14 cellular contexts compared by ENCODE assay signal in the genomic region with DNA sequence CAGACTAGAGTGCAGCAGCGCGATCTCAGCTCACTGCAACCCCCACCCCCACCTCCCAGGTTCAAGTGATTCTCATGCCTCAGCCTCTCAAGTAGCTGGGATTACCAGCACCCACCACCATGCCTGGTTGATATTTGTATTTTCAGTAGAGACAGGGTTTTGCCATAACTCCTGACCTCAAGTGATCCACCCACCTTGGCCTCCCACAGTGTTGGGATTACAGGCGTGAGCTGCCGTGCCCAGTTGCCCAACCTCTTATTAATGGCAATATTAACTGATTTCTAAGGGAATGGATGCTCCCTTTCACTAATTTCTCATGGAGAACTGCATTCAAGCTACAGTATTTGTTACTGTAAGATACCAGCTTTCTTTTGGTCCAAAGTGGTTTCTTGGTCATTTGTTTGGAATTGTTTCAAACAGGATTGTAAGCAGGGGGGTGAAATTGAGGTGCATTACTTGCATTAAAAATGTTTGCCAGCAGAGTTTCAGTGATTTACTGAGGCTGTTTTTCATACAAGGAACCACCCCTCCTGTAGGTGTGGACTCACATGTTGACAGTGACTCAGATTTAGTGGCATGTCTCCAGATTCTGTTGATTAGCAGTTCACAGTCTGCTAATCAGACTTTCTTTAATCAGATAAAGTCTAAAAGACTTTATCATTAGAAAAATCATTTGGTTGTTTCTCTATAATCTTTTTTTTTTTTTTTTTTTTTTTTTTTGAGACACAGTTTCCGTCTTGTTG. TPM values are rescaled to one million over a fixed set of nuclear protein-coding genes. Genes with fewer than 3 reads are reported as not detected.
DNase-seq lines count a peak whose midpoint lies in the region; FAIRE-seq and TF ChIP-seq lines count a peak whose summit lies in the region.
"Had no signal": no experiment of that assay in that cellular context is flagged by ENCODE, and none has a peak within 500 bp of the region (broad histone marks: within the 10 kb centered on the region; RNA-seq: fewer than 3 reads in every experiment).

No MANE protein-coding gene starts in this region.

- peak; percentile 15 for FAIRE-seq in endothelial cell of umbilical vein (lab: Jason Lieb, UNC)

- 84 to 94% (median 88%) methylated on average over 5 of the region's 5 CpGs for WGBS in ovary, 3 donors

- H3K36me3 Mint-ChIP-seq in neural crest cell (ENCODE audit: low read depth) = no peaks in the 10 kb centered on the region

- no peak overlapping the region for H3K4me2 ChIP-seq in endothelial cell of umbilical vein (ENCODE audit: insufficient read depth, low read length)

- no peak overlapping the region for H3K9ac ChIP-seq in endothelial cell of umbilical vein (replicated peaks; ENCODE audit: extremely low read depth, insufficient read depth, low read length)

- no peak overlapping the region for H3K4me3 ChIP-seq in MG63
- H3K4me3 ChIP-seq in endothelial cell of umbilical vein (replicated peaks in 1 of 3; ENCODE audit: insufficient read depth in 1 of 3, low read depth in 1 of 3, low read length in 3 of 3) = no peak overlapping the region
- H3K4me3 ChIP-seq in ovary = no peak overlapping the region

- CTCF ChIA-PET in endothelial cell of umbilical vein (lab: Charles Lee) = interaction anchor here (0.6 to 0.9 kb wide), 3 partner anchors 32 to 1885 kb away, joined by 3 to 4 read pairs (median 3); no protein-coding TSS in a partner anchor

- H3K27me3 Mint-ChIP-seq in neural crest cell (ENCODE audit: low read depth) = peaks cover 6% of the 10 kb centered on the region

- intact Hi-C loops in endothelial cell of umbilical vein (cut with micrococcal nuclease) = loop anchor here (5.0 kb wide), 3 partner anchors 83 to 253 kb away; no protein-coding TSS in a partner anchor
- intact Hi-C loops in ovary (cut with DNase I) = loop anchor here in 2 of 4 donors (10.0 kb wide), 2 partner anchors 95 to 195 kb away; no protein-coding TSS in a partner anchor

- H3K27ac ChIP-seq in endothelial cell of umbilical vein (ENCODE audit: insufficient read depth, low read depth, low read length) = no peak overlapping the region
- H3K27ac ChIP-seq in substantia nigra (ENCODE audit: low read depth, low read length, poor library complexity, severe bottlenecking) = no peak overlapping the region
- H3K27ac ChIP-seq in ovary = no peak overlapping the region
- H3K27ac ChIP-seq: HL-60 had no signal

- peaks cover 14% of the 10 kb centered on the region for H3K4me1 ChIP-seq in endothelial cell of umbilical vein (ENCODE audit: control insufficient read depth, extremely low read depth, insufficient read depth, low read length)
- peaks cover 7% of the 10 kb centered on the region for H3K4me1 ChIP-seq in ovary (ENCODE audit: insufficient read depth)

- H4K20me1 ChIP-seq in endothelial cell of umbilical vein (replicated peaks; ENCODE audit: control insufficient read depth, extremely low read depth, insufficient read depth, low read length) = no peaks in the 10 kb centered on the region

- TF ChIP-seq CTCF in endothelial cell of umbilical vein (IDR thresholded peaks at IDR 0.05; ENCODE audit: extremely low read depth in 1 of 2, insufficient read depth in 1 of 2, low read depth in 1 of 2, low read length in 2 of 2) (no peak), neural crest cell (conservative IDR thresholded peaks at IDR 0.05) (no peak), ovary (IDR thresholded peaks at IDR 0.05) (no peak)

- H3K9me1 ChIP-seq in endothelial cell of umbilical vein (replicated peaks; ENCODE audit: control insufficient read depth, extremely low read depth, insufficient read depth, low read length) = no peaks in the 10 kb centered on the region

- no TSS peak for BruUV-seq in endothelial cell of umbilical vein (replicated peaks; lab: Mats Ljungman, UMichigan)

- no peak overlapping the region for H2AFZ ChIP-seq in endothelial cell of umbilical vein (ENCODE audit: low read depth, low read length)

- H3K9me3 Mint-ChIP-seq in neural crest cell = no peaks in the 10 kb centered on the region
- H3K9me3 Mint-ChIP-seq: activated naive CD8-positive, alpha-beta T cell treated with anti-CD3 and anti-CD28 coated beads for 36 hours; nephron had no signal

- TF ChIP-seq EP300 in ovary (IDR thresholded peaks at IDR 0.05) = no peak

- H3K27ac Mint-ChIP-seq in neural crest cell (ENCODE audit: unreplicated experiment) = no peak overlapping the region
- H3K27ac Mint-ChIP-seq: activated naive CD8-positive, alpha-beta T cell treated with anti-CD3 and anti-CD28 coated beads for 36 hours had no signal

- POLR2A ChIA-PET in endothelial cell of umbilical vein (lab: Charles Lee) = no interaction called here

- no peak for TF ChIP-seq POLR2A in endothelial cell of umbilical vein (IDR thresholded peaks at IDR 0.05; ENCODE audit: low read depth, low read length)
- TF ChIP-seq POLR2A in ovary (IDR thresholded peaks at IDR 0.05) = no peak

- H3K4me3 Mint-ChIP-seq in neural crest cell = peak overlapping the region; percentile 47
- H3K4me3 Mint-ChIP-seq: activated naive CD8-positive, alpha-beta T cell treated with anti-CD3 and anti-CD28 coated beads for 36 hours had no signal

- no peaks in the 10 kb centered on the region for H3K36me3 ChIP-seq in MG63
- no peaks in the 10 kb centered on the region for H3K36me3 ChIP-seq in endothelial cell of umbilical vein (ENCODE audit: control insufficient read depth in 2 of 2, extremely low read depth in 1 of 2, insufficient read depth in 2 of 2, low read length in 2 of 2)
- H3K36me3 ChIP-seq in ovary = no peaks in the 10 kb centered on the region

- H3K4me1 Mint-ChIP-seq in neural crest cell = peaks cover 19% of the 10 kb centered on the region

- dilution Hi-C loops in endothelial cell of umbilical vein (cut with MboI; ENCODE audit: extremely low pct_ligation_motif_present, low sequenced_read_pairs) = no loop called here

- DNase-seq in EL = peak; percentile 43
- DNase-seq in MG63 = peak; percentile 29
- peak; percentile 44 for DNase-seq in endothelial cell of umbilical vein (ENCODE audit: low read depth, low spot score)
- no peak for DNase-seq in neural crest cell (ENCODE audit: low read depth, low spot score)
- no peak for DNase-seq in substantia nigra (lab: John Stamatoyannopoulos, UW)
- DNase-seq in putamen (ENCODE audit: low spot score) = no peak
- DNase-seq in ovary = no peak
- DNase-seq in Kasumi-1 (lab: John Stamatoyannopoulos, UW) = no peak
- DNase-seq: activated naive CD8-positive, alpha-beta T cell treated with anti-CD3 and anti-CD28 coated beads for 36 hours; effector CD8-positive, alpha-beta T cell had no signal

- H3K79me2 ChIP-seq in endothelial cell of umbilical vein (ENCODE audit: control insufficient read depth, insufficient read depth, low read length) = no peaks in the 10 kb centered on the region

- H3K9me3 ChIP-seq in MG63 (no peaks in the 10 kb centered on the region), endothelial cell of umbilical vein (replicated peaks; ENCODE audit: control insufficient read depth, insufficient read depth, low read length) (no peaks in the 10 kb centered on the region), ovary (no peaks in the 10 kb centered on the region)

- H3K27me3 ChIP-seq in MG63 (no peaks in the 10 kb centered on the region), endothelial cell of umbilical vein (ENCODE audit: control insufficient read depth in 2 of 2, insufficient read depth in 2 of 2, low read length in 2 of 2) (no peaks in the 10 kb centered on the region), ovary (no peaks in the 10 kb centered on the region)

TF ChIP-seq in endothelial cell of umbilical vein, 7 proteins besides CTCF, POLR2A, EP300 and RAD21:
- TF ChIP-seq POLR2AphosphoS5 (IDR thresholded peaks at IDR 0.05; ENCODE audit: insufficient read depth, low read depth, low read length) (no peak), FOS (IDR thresholded peaks at IDR 0.05; ENCODE audit: borderline replicate concordance, insufficient read depth, low read length) (peak; percentile 42)

RNA-seq across cellular contexts. Expression of gene TGFBR3, which starts 3.9 kb away (rescaled TPM):
- 1.3 and 1.7 TPM in 2 replicates for total RNA-seq in MG63 (2014; rRNA removed; shearing (Covaris generic); ENCODE audit: low replicate concordance)
- total RNA-seq in endothelial cell of umbilical vein (10.5 and 13.4 TPM in 2 replicates), neural crest cell (14.7 and 15.1 TPM in 2 replicates), ovary (100 to 1,000 TPM in 6 of 7 donors, 10 to 100 TPM in 1; 92.4 to 442 (median 174) TPM)
- polyA plus RNA-seq in endothelial cell of umbilical vein (7.2 and 8.0 TPM in 2 replicates), ovary (100 to 1,000 TPM; 102 to 142 TPM)
- polyA plus RNA-seq in endothelial cell of umbilical vein (2011; cell fraction: cytosol; rRNA removed) = 4.8 and 5.2 TPM in 2 replicates
- 10.3 and 12.1 TPM in 2 replicates for polyA plus RNA-seq in endothelial cell of umbilical vein (2011; cell fraction: nucleus; rRNA removed)
- 7.4 and 7.5 TPM in 2 replicates for polyA plus RNA-seq in endothelial cell of umbilical vein (2012)
- 32.5 and 37.8 TPM in 2 replicates for polyA minus RNA-seq in endothelial cell of umbilical vein
- 26.7 TPM for polyA minus RNA-seq in endothelial cell of umbilical vein (2011; cell fraction: cytosol; rRNA and poly(A)+ RNA removed)
- 33.4 and 41.6 TPM in 2 replicates for polyA minus RNA-seq in endothelial cell of umbilical vein (2011; cell fraction: nucleus; rRNA and poly(A)+ RNA removed)

RNA-seq across cellular contexts. Expression of gene BRDT, which starts 59.3 kb away (rescaled TPM):
- not detected in 2 replicates for total RNA-seq in MG63 (2014; rRNA removed; shearing (Covaris generic); ENCODE audit: low replicate concordance)
- not detected in 2 replicates for total RNA-seq in endothelial cell of umbilical vein
- polyA plus RNA-seq in endothelial cell of umbilical vein = not detected in 2 replicates
- polyA plus RNA-seq in endothelial cell of umbilical vein (2011; cell fraction: cytosol; rRNA removed) = not detected in 2 replicates
- 0.11 TPM in 1 of 2 replicates, not detected in the other for polyA plus RNA-seq in endothelial cell of umbilical vein (2011; cell fraction: nucleus; rRNA removed)
- polyA plus RNA-seq in endothelial cell of umbilical vein (2012) = not detected in 2 replicates
- not detected in 2 replicates for polyA minus RNA-seq in endothelial cell of umbilical vein
- not detected for polyA minus RNA-seq in endothelial cell of umbilical vein (2011; cell fraction: cytosol; rRNA and poly(A)+ RNA removed)
- polyA minus RNA-seq in endothelial cell of umbilical vein (2011; cell fraction: nucleus; rRNA and poly(A)+ RNA removed) = not detected in 2 replicates
- total RNA-seq in neural crest cell = not detected in 2 replicates
- total RNA-seq in ovary = not detected
- under 1 TPM in 1 of 2 donors, not detected in 1; 0.17 TPM for polyA plus RNA-seq in ovary
- total RNA-seq: activated CD8-positive, alpha-beta memory T cell treated with anti-CD3 and anti-CD28 coated beads for 36 hours; activated naive CD8-positive, alpha-beta T cell treated with anti-CD3 and anti-CD28 coated beads for 36 hours; T-helper 2 cell treated with Interferon-gamma antibody and Interleukin-4, amounts not matched to agents 100 ng/mL and 5 ng/mL, for 36 hours had no signal

Comparison
In these comparisons a context has a peak if more than half of its experiments do, and no peak if none do; other contexts are left out.
1. DNase-seq: peak in EL (single experiment), MG63 (single experiment) and endothelial cell of umbilical vein (single experiment); none in neural crest cell (single experiment), substantia nigra (0 of 49), putamen (single experiment), ovary (0 of 5) and Kasumi-1 (0 of 2).